Comparison of ENCODE assay signal across 8 cellular contexts in genomic region chr20:8132015-8132631, GRCh38. TPM values are rescaled to one million over a fixed set of nuclear protein-coding genes. Genes with fewer than 3 reads are reported as not detected.
DNase-seq lines count a peak whose midpoint lies in the region; ATAC-seq and TF ChIP-seq lines count a peak whose summit lies in the region.

PLCB1 (plus strand) TSS chr20:8132266; CDS start chr20:8132652, 386 bp downstream.

- peak; percentile 90 for DNase-seq in A673 (ENCODE audit: low spot score)
- DNase-seq in NCI-H446 treated with DMSO at 0.1 percent for 48 hours (lab: John Stamatoyannopoulos, UW) = peak; percentile 80
- peak; percentile 37 to 43 for DNase-seq in activated CD4-positive, alpha-beta T cell treated with anti-CD3 and anti-CD28 coated beads, Interleukin-2, amount 50 U/mL, for 24 hours (ENCODE audit: low read depth in 1 of 2, low spot score in 1 of 2)
- DNase-seq in left lobe of liver (ENCODE audit: low spot score) = peak; percentile 80
- DNase-seq in stimulated activated CD4-positive, alpha-beta T cell treated with anti-CD3 and anti-CD28 coated beads, Interleukin-2, amount 100 ng/mL, for 24 hours = peak; percentile 74 to 78

- H3K27ac ChIP-seq in A673 (ENCODE audit: low read depth, low read length, poor library complexity, severe bottlenecking) = peak within 1 kb of the TSS; percentile 63

- intact Hi-C loops in A673 (cut with micrococcal nuclease; ENCODE audit: unreplicated experiment) = loop anchor here (2.0 to 10.0 kb wide), 4 partner anchors 90 to 587 kb away; no protein-coding TSS in a partner anchor
- intact Hi-C loops in dendritic cell treated with granulocyte-macrophage colony-stimulating factor and Interleukin-4, amounts not matched to agents 40 ng/mL and 50 ng/mL, for 4 days (cut with micrococcal nuclease) = loop anchor here (1.0 to 5.0 kb wide), 4 partner anchors 90 to 395 kb away; no protein-coding TSS in a partner anchor

- H3K4me1 Mint-ChIP-seq in dendritic cell treated with granulocyte-macrophage colony-stimulating factor and Interleukin-4, amounts not matched to agents 40 ng/mL and 50 ng/mL, for 4 days (ENCODE audit: low read depth) = peaks cover 40% of the 10 kb centered on the region

- H3K4me3 Mint-ChIP-seq in dendritic cell treated with granulocyte-macrophage colony-stimulating factor and Interleukin-4, amounts not matched to agents 40 ng/mL and 50 ng/mL, for 4 days = peak within 1 kb of the TSS; percentile 79

- no TSS peak for BruUV-seq in A673 (replicated peaks; lab: Mats Ljungman, UMichigan)

- H3K9me3 ChIP-seq in A673 (ENCODE audit: low read depth, low read length, poor library complexity, severe bottlenecking) = no peaks in the 10 kb centered on the region

- H3K4me1 ChIP-seq in A673 (ENCODE audit: insufficient read depth, low read length, poor library complexity, severe bottlenecking) = peaks cover 16% of the 10 kb centered on the region

- peak within 1 kb of the TSS; percentile 74 for H3K4me3 ChIP-seq in A673 (ENCODE audit: low read depth, low read length, poor library complexity, severe bottlenecking)

- H3K36me3 ChIP-seq in A673 (ENCODE audit: insufficient read depth, low read length, poor library complexity, severe bottlenecking) = no peaks in the 10 kb centered on the region

- H3K27me3 ChIP-seq in A673 (replicated peaks; ENCODE audit: insufficient read depth, low read depth, low read length, poor library complexity) = peaks cover 17% of the 10 kb centered on the region

- POLR2A ChIA-PET in A673 (lab: Charles Lee; ENCODE audit: low non-redundant PET) = no interaction called here

- no peaks in the 10 kb centered on the region for H3K36me3 Mint-ChIP-seq in dendritic cell treated with granulocyte-macrophage colony-stimulating factor and Interleukin-4, amounts not matched to agents 40 ng/mL and 50 ng/mL, for 4 days (ENCODE audit: low read depth)

- CTCF ChIA-PET in A673 (lab: Charles Lee) = interaction anchor here (1.0 to 1.4 kb wide), 3 partner anchors 88 to 404 kb away, joined by 3 to 5 read pairs (median 3); no protein-coding TSS in a partner anchor

- TF ChIP-seq CTCF in A673 (conservative IDR thresholded peaks at IDR 0.05; ENCODE audit: low read depth, low read length) = peak; percentile 85

- H3K27me3 Mint-ChIP-seq in dendritic cell treated with granulocyte-macrophage colony-stimulating factor and Interleukin-4, amounts not matched to agents 40 ng/mL and 50 ng/mL, for 4 days = peaks cover 20% of the 10 kb centered on the region

- peak; percentile 82 for ATAC-seq in GM18867 (IDR thresholded peaks at IDR 0.05; ENCODE audit: unreplicated experiment)
- peak; percentile 82 for ATAC-seq in HG03139 (IDR thresholded peaks at IDR 0.05; ENCODE audit: unreplicated experiment)
- peak; percentile 97 for ATAC-seq in left lobe of liver

- H3K9me3 Mint-ChIP-seq in dendritic cell treated with granulocyte-macrophage colony-stimulating factor and Interleukin-4, amounts not matched to agents 40 ng/mL and 50 ng/mL, for 4 days = no peaks in the 10 kb centered on the region

- H3K27ac Mint-ChIP-seq in dendritic cell treated with granulocyte-macrophage colony-stimulating factor and Interleukin-4, amounts not matched to agents 40 ng/mL and 50 ng/mL, for 4 days = peak within 1 kb of the TSS; percentile 23

RNA-seq across cellular contexts. Expression of gene PLCB1, which starts in this region (rescaled TPM):
- 6.8 and 10.4 TPM in 2 replicates for total RNA-seq in A673 (2021)
- total RNA-seq in left lobe of liver = 3.9 TPM

Comparison
In these comparisons a context has a peak if more than half of its experiments do, and no peak if none do; other contexts are left out.
1. Peak in every context shown above with its lines: DNase-seq, ATAC-seq, H3K4me3 ChIP-seq and H3K27ac ChIP-seq.
2. DNase-seq: peak in every context shown above with its lines; median percentile 90 in A673; 80 in NCI-H446 treated with DMSO at 0.1 percent for 48 hours; 80 in left lobe of liver; 76 in stimulated activated CD4-positive, alpha-beta T cell treated with anti-CD3 and anti-CD28 coated beads, Interleukin-2, amount 100 ng/mL, for 24 hours; 40 in activated CD4-positive, alpha-beta T cell treated with anti-CD3 and anti-CD28 coated beads, Interleukin-2, amount 50 U/mL, for 24 hours.